In the genomic region with DNA sequence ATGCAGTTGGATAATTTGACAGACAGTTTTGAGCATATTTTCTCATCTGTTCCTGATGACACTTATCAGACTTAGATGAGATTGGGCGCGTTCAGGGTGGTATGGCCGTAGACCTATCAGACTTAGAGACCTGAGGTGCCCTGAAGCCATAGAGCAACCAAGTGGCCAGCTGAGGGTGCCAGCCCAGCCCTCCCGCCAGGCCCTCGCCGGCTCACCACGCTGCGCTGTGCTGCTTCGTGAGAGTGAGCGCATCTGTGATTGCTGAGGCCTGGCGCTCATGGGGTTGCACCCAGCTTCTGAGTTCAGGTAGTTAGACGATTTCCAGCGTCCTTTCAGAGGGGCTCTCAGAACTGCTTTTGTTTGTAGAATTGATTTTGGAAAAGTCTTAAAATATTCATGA, we compare ENCODE assay signal across 19 cellular contexts. TPM values are rescaled to one million over a fixed set of nuclear protein-coding genes. Genes with fewer than 3 reads are reported as not detected.
DNase-seq lines count a peak whose midpoint lies in the region; ATAC-seq, FAIRE-seq and TF ChIP-seq lines count a peak whose summit lies in the region.
"Had no signal": no experiment of that assay in that cellular context is flagged by ENCODE, and none has a peak within 500 bp of the region (broad histone marks: within the 10 kb centered on the region; RNA-seq: fewer than 3 reads in every experiment).

No MANE protein-coding gene starts in this region.

- H3K9me1 ChIP-seq in K562 (ENCODE audit: control insufficient read depth, insufficient read depth, low read length), result no peaks in the 10 kb centered on the region

- no TSS peak for BruUV-seq in K562 (replicated peaks; lab: Mats Ljungman, UMichigan)
- no TSS peak for BruUV-seq in PC-9 (replicated peaks; lab: Mats Ljungman, UMichigan)

- POLR2A ChIA-PET in K562 (lab: Yijun Ruan, JAX) (no interaction called here), PC-9 (lab: Charles Lee; ENCODE audit: unreplicated experiment) (no interaction called here)

- TF ChIP-seq RAD21 in K562 (CRISPR knock-in tag; conservative IDR thresholded peaks at IDR 0.05 in 1 of 2, IDR thresholded peaks at IDR 0.05 in 1 of 2), result no peak

- CTCF ChIA-PET in K562 (lab: Yijun Ruan, JAX; ENCODE audit: low intra/inter-chr PET ratio), result no interaction called here
- CTCF ChIA-PET in PC-9 (lab: Charles Lee), result no interaction called here

- H3K27me3 ChIP-seq in K562 (ENCODE audit: control insufficient read depth in 2 of 2, insufficient read depth in 2 of 2, low read length in 2 of 2) (no peaks in the 10 kb centered on the region), pancreas (no peaks in the 10 kb centered on the region), upper lobe of right lung (no peaks in the 10 kb centered on the region), PC-9 (ENCODE audit: insufficient read depth, low read depth) (no peaks in the 10 kb centered on the region)
- H3K27me3 ChIP-seq: BLaER1 had no signal

- H3K27ac ChIP-seq in K562 (ENCODE audit: extremely low read depth, low read depth, low read length), result no peak overlapping the region
- no peak overlapping the region for H3K27ac ChIP-seq in pancreas
- H3K27ac ChIP-seq in upper lobe of right lung, result no peak overlapping the region
- H3K27ac ChIP-seq in PC-9, result no peak overlapping the region
- H3K27ac ChIP-seq: 22Rv1, A549, BLaER1 had no signal

- TF ChIP-seq EP300 in K562 (IDR thresholded peaks at IDR 0.05; ENCODE audit: low read length), result no peak

- in situ Hi-C loops in K562 (cut with MboI), result no loop called here

- peak; percentile 38 for DNase-seq in activated CD8-positive, alpha-beta memory T cell treated with anti-CD3 and anti-CD28 coated beads, Interleukin-2, amount 50 U/mL, for 48 hours
- no peak for DNase-seq in activated CD8-positive, alpha-beta memory T cell treated with anti-CD3 and anti-CD28 coated beads, Interleukin-2, amount 50 U/mL, for 4 hours
- DNase-seq in K562 (ENCODE audit: extremely low read depth in 1 of 4, low spot score in 3 of 4), result no peak
- peak in 4 of 6 donors; percentile 49 to 70 (median 51) for DNase-seq in pancreas
- DNase-seq in upper lobe of right lung, result no peak
- DNase-seq in COLO668 (lab: John Stamatoyannopoulos, UW; ENCODE audit: unreplicated experiment), result no peak
- no peak for DNase-seq in PC-9
- DNase-seq: CD8-positive, alpha-beta T cell; COR-L47; DMS 273 treated with DMSO at 0.1 percent for 48 hours; DMS53; DND-41; EL had no signal

- 96% methylated on average over 13 of the region's 13 CpGs for WGBS in K562 (ENCODE audit: insufficient coverage, low coverage, missing lambda C conversion rate)
- 57 to 72% methylated on average over 13 of the region's 13 CpGs for WGBS in pancreas, 2 donors

- ATAC-seq in K562 (no peak), pancreas (peak; percentile 64 to 96 (median 85)), upper lobe of right lung (peak; percentile 22)
- ATAC-seq: A549; CD8-positive, alpha-beta T cell; GM12878 had no signal

- TF ChIP-seq CTCF in K562 (IDR thresholded peaks at IDR 0.05 in 2 of 3, conservative IDR thresholded peaks at IDR 0.05 in 1 of 3; ENCODE audit: insufficient read depth in 2 of 3, low read depth in 1 of 3, low read length in 3 of 3) (no peak), pancreas (IDR thresholded peaks at IDR 0.05) (no peak), upper lobe of right lung (IDR thresholded peaks at IDR 0.05) (no peak), PC-9 (conservative IDR thresholded peaks at IDR 0.05) (no peak)

- H3K9ac ChIP-seq in K562 (ENCODE audit: insufficient read depth in 1 of 2, low read depth in 2 of 2, low read length in 2 of 2), result 0 out of 4 replicates have a peak overlapping the region, but pooled peaks of 1 of the 2 experiments have one; percentile 36
- H3K9ac ChIP-seq: BLaER1 had no signal

- H3K9me2 ChIP-seq in PC-9 (ENCODE audit: insufficient read depth), result no peaks in the 10 kb centered on the region

- intact Hi-C loops in K562 (cut with micrococcal nuclease) (no loop called here), pancreas (cut with DNase I) (no loop called here), upper lobe of right lung (cut with DNase I) (no loop called here), PC-9 (cut with micrococcal nuclease; ENCODE audit: unreplicated experiment) (no loop called here)

- peaks cover 62% of the 10 kb centered on the region for H3K36me3 ChIP-seq in K562 (ENCODE audit: control insufficient read depth, insufficient read depth, low read length)
- peaks cover 0 to 6% (median 0%) of the 10 kb centered on the region in 3 donors for H3K36me3 ChIP-seq in pancreas
- peaks cover 8% of the 10 kb centered on the region for H3K36me3 ChIP-seq in upper lobe of right lung
- H3K36me3 ChIP-seq in PC-9 (ENCODE audit: low read depth), result no peaks in the 10 kb centered on the region

- H3F3A ChIP-seq in PC-9 (ENCODE audit: insufficient read depth, low read depth), result no peaks in the 10 kb centered on the region

- TF ChIP-seq POLR2A in K562 (conservative IDR thresholded peaks at IDR 0.05), result no peak

- peaks cover 15% of the 10 kb centered on the region; the same call in 1 of the 2 replicates for H4K20me1 ChIP-seq in K562 (replicated peaks; ENCODE audit: control insufficient read depth, insufficient read depth, low read length)
- H4K20me1 ChIP-seq in PC-9 (ENCODE audit: insufficient read depth), result no peaks in the 10 kb centered on the region

- FAIRE-seq in K562 (lab: Jason Lieb, UNC) (no peak), pancreas (lab: Jason Lieb, UNC) (no peak)
- FAIRE-seq: A549, GM12878, H1 had no signal

- H3K9me3 ChIP-seq in K562 (replicated peaks; ENCODE audit: control insufficient read depth, insufficient read depth, low read depth, low read length) (peaks cover 3% of the 10 kb centered on the region; the same call in 1 of the 2 replicates), pancreas (no peaks in the 10 kb centered on the region), upper lobe of right lung (no peaks in the 10 kb centered on the region), PC-9 (ENCODE audit: insufficient read depth, low read depth) (no peaks in the 10 kb centered on the region)
- H3K9me3 ChIP-seq: A549, HAP-1 had no signal

- H2AFZ ChIP-seq in K562 (ENCODE audit: low read depth, low read length) (no peak overlapping the region), PC-9 (no peak overlapping the region)

- H3K4me3 ChIP-seq in K562 (no peak overlapping the region), pancreas (no peak overlapping the region), upper lobe of right lung (no peak overlapping the region), PC-9 (no peak overlapping the region)
- H3K4me3 ChIP-seq: A549, BLaER1, GM12878, HAP-1 had no signal

- H3K4me1 ChIP-seq in K562 (replicated peaks in 1 of 2; ENCODE audit: control insufficient read depth in 2 of 2, insufficient read depth in 2 of 2, low read length in 2 of 2) (peaks cover 30 to 34% of the 10 kb centered on the region in 2 experiments), pancreas (no peaks in the 10 kb centered on the region), upper lobe of right lung (peaks cover 2% of the 10 kb centered on the region), PC-9 (replicated peaks; ENCODE audit: insufficient read depth) (no peaks in the 10 kb centered on the region)
- H3K4me1 ChIP-seq: A549, HAP-1 had no signal

- no peak overlapping the region for H3K4me2 ChIP-seq in K562 (ENCODE audit: insufficient read depth, low read length)
- H3K4me2 ChIP-seq in PC-9, result no peak overlapping the region
- H3K4me2 ChIP-seq: A549, BLaER1 had no signal

- H3K79me2 ChIP-seq in K562 (ENCODE audit: control insufficient read depth, insufficient read depth, low read length), result peaks cover 85% of the 10 kb centered on the region
- H3K79me2 ChIP-seq in PC-9 (ENCODE audit: low read depth), result no peaks in the 10 kb centered on the region

RNA-seq across cellular contexts. Expression of a gene that starts 10.2 kb away (rescaled TPM):
- total RNA-seq in K562 (2011; cell fraction: chromatin; rRNA removed; ENCODE audit: low replicate concordance), result 410 and 519 TPM in 2 replicates
- total RNA-seq in K562 (2011; cell fraction: nucleolus; rRNA removed), result 208 and 256 TPM in 2 replicates
- total RNA-seq in K562 (2011; cell fraction: nucleoplasm; rRNA removed), result 298 and 374 TPM in 2 replicates
- total RNA-seq in K562 (2014; rRNA removed), result 80.6 and 87.9 TPM in 2 replicates
- 77.7 and 77.8 TPM in 2 replicates for total RNA-seq in K562 (2014; rRNA removed; fragmentation: Illumina TruSeq; extraction: Trizol)
- total RNA-seq in K562 (2015; rRNA removed; fragmentation: Illumina TruSeq; extraction: Trizol), result 107 and 108 TPM in 2 replicates
- 93.5 and 95.1 TPM in 2 replicates for total RNA-seq in K562 (2021)
- 85.6 and 89.2 TPM in 2 replicates for polyA plus RNA-seq in K562 (2011; rRNA removed)
- polyA plus RNA-seq in K562 (2011; cell fraction: cytosol; rRNA removed), result 69.8 and 73.7 TPM in 2 replicates
- polyA plus RNA-seq in K562 (2011; cell fraction: nucleus; rRNA removed), result 239 and 245 TPM in 2 replicates
- polyA plus RNA-seq in K562 (2012), result 54.6 and 57.0 TPM in 2 replicates
- polyA plus RNA-seq in K562 (2014; fragmentation: Illumina TruSeq; extraction: Trizol), result 66.3 and 70.1 TPM in 2 replicates
- 10 to 100 TPM; 13.4 to 23.4 TPM for polyA plus RNA-seq in K562 (2014; fragmentation: Nextera tagmentation; extraction: Ambion mirVana)
- 69.7 and 73.1 TPM in 2 replicates for polyA plus RNA-seq in K562 (2014; rRNA removed)
- polyA minus RNA-seq in K562 (2011; rRNA and poly(A)+ RNA removed), result 138 and 191 TPM in 2 replicates
- 70.7 and 86.7 TPM in 2 replicates for polyA minus RNA-seq in K562 (2011; cell fraction: cytosol; rRNA and poly(A)+ RNA removed)
- polyA minus RNA-seq in K562 (2011; cell fraction: nucleus; rRNA and poly(A)+ RNA removed), result 79.0 and 120 TPM in 2 replicates
- 10 to 100 TPM; 29.5 to 51.7 (median 35.2) TPM for total RNA-seq in pancreas
- 10 to 100 TPM; 50.3 to 51.2 TPM for polyA plus RNA-seq in pancreas
- 73.3 TPM for total RNA-seq in upper lobe of right lung
- 68.0 and 90.9 TPM in 2 replicates for total RNA-seq in PC-9 (2021)

RNA-seq across cellular contexts. Expression of a gene that starts 10.6 kb away (rescaled TPM):
- 39.2 and 65.1 TPM in 2 replicates for total RNA-seq in K562 (2011; cell fraction: chromatin; rRNA removed; ENCODE audit: low replicate concordance)
- 44.0 and 45.9 TPM in 2 replicates for total RNA-seq in K562 (2011; cell fraction: nucleolus; rRNA removed)
- total RNA-seq in K562 (2011; cell fraction: nucleoplasm; rRNA removed), result 34.3 and 35.3 TPM in 2 replicates
- total RNA-seq in K562 (2014; rRNA removed) (14.6 and 17.8 TPM in 2 replicates), K562 (2014; rRNA removed; fragmentation: Illumina TruSeq; extraction: Trizol) (4.1 and 4.2 TPM in 2 replicates), K562 (2015; rRNA removed; fragmentation: Illumina TruSeq; extraction: Trizol) (9.0 and 9.5 TPM in 2 replicates), K562 (2021) (13.9 and 14.2 TPM in 2 replicates), pancreas (1 to 10 TPM; 3.0 to 5.5 (median 4.1) TPM), upper lobe of right lung (4.6 TPM), PC-9 (2021) (9.8 and 12.2 TPM in 2 replicates)
- polyA plus RNA-seq in K562 (2011; rRNA removed) (16.0 and 21.9 TPM in 2 replicates), K562 (2014; fragmentation: Illumina TruSeq; extraction: Trizol) (8.6 and 8.9 TPM in 2 replicates), K562 (2014; fragmentation: Nextera tagmentation; extraction: Ambion mirVana) (1 to 10 TPM; 1.5 to 2.2 TPM), K562 (2014; rRNA removed) (10.4 and 11.6 TPM in 2 replicates), pancreas (1 to 10 TPM; 5.0 to 5.1 TPM)
- 19.2 and 19.7 TPM in 2 replicates for polyA plus RNA-seq in K562 (2011; cell fraction: cytosol; rRNA removed)
- 62.2 and 65.6 TPM in 2 replicates for polyA plus RNA-seq in K562 (2011; cell fraction: nucleus; rRNA removed)
- polyA plus RNA-seq in K562 (2012), result 9.1 and 10.1 TPM in 2 replicates
- 13.3 and 18.5 TPM in 2 replicates for polyA minus RNA-seq in K562 (2011; rRNA and poly(A)+ RNA removed)
- polyA minus RNA-seq in K562 (2011; cell fraction: cytosol; rRNA and poly(A)+ RNA removed), result 6.7 and 11.4 TPM in 2 replicates
- polyA minus RNA-seq in K562 (2011; cell fraction: nucleus; rRNA and poly(A)+ RNA removed), result 19.4 and 22.5 TPM in 2 replicates

Comparison
In these comparisons a context has a peak if more than half of its experiments do, and no peak if none do; other contexts are left out.
1. DNase-seq: peak in activated CD8-positive, alpha-beta memory T cell treated with anti-CD3 and anti-CD28 coated beads, Interleukin-2, amount 50 U/mL, for 48 hours (single experiment) and pancreas (4 of 6); none in activated CD8-positive, alpha-beta memory T cell treated with anti-CD3 and anti-CD28 coated beads, Interleukin-2, amount 50 U/mL, for 4 hours (single experiment), K562 (0 of 4), upper lobe of right lung (single experiment), COLO668 (single experiment) and PC-9 (0 of 2).